ENCODE assay signal across 30 cellular contexts in genomic region chr4:123043793-123044425, GRCh38.
"Had no signal": no experiment of that assay in that cellular context is flagged by ENCODE, and none has a peak within 500 bp of the region (broad histone marks: within the 10 kb centered on the region; RNA-seq: fewer than 3 reads in every experiment).

No MANE protein-coding gene starts in this region.

- ATAC-seq: activated CD4-positive, CD25-positive, alpha-beta regulatory T cell treated with anti-CD3 and anti-CD28 coated beads, Interleukin-2, amount 50 U/mL, for 24 hours; activated CD8-positive, alpha-beta T cell treated with anti-CD3 and anti-CD28 coated beads for 36 hours; activated naive CD4-positive, alpha-beta T cell treated with anti-CD3 and anti-CD28 coated beads, Interleukin-2, amount 50 U/mL, for 72 hours; activated T-cell treated with anti-CD3 and anti-CD28 coated beads, Interleukin-2, amount 50 U/mL, for 4 hours; activated T-helper 17 cell treated with anti-CD3 and anti-CD28 coated beads, Interleukin-2, amount 50 U/mL, for 72 hours; body of pancreas; esophagus mucosa; T-helper 17 cell had no signal

- H3K27ac ChIP-seq: body of pancreas, cardiac muscle cell, colonic mucosa, WERI-Rb-1 had no signal

- H3K4me3 ChIP-seq: body of pancreas, cardiac muscle cell, colonic mucosa had no signal

- DNase-seq: activated B cell treated with CpG ODN at 0.5 μM for 24 hours; activated CD4-positive, alpha-beta T cell treated with anti-CD3 and anti-CD28 coated beads for 48 hours; activated CD4-positive, alpha-beta T cell treated with anti-CD3 and anti-CD28 coated beads, Interleukin-2, amount 50 U/mL, for 1 hour; activated CD4-positive, alpha-beta T cell treated with anti-CD3 and anti-CD28 coated beads, Interleukin-2, amount 50 U/mL, for 48 hours; activated CD8-positive, alpha-beta memory T cell treated with anti-CD3 and anti-CD28 coated beads for 24 hours; activated CD8-positive, alpha-beta T cell treated with anti-CD3 and anti-CD28 coated beads for 36 hours; activated effector memory CD4-positive, alpha-beta T cell treated with Interleukin-2 at 50 U/mL for 16 hours; activated gamma-delta T cell treated with Interleukin-2 at 50 U/mL for 16 hours; activated naive CD4-positive, alpha-beta T cell treated with Interleukin-2 at 50 U/mL for 16 hours; activated naive CD8-positive, alpha-beta T cell treated with anti-CD3 and anti-CD28 coated beads, Interleukin-2, amount 10 ng/mL, durations not matched to agents 7 days and 5 days; activated T-cell treated with anti-CD3 and anti-CD28 coated beads, Interleukin-2, amount 50 U/mL, for 4 hours; amniotic stem cell; anterior cingulate cortex; body of pancreas; central memory CD4-positive, alpha-beta T cell; cerebellar nuclear complex; colonic mucosa; effector CD8-positive, alpha-beta T cell; foreskin fibroblast; head of caudate nucleus; T-helper 1 cell; T-helper 17 cell; T1000; WERI-Rb-1 had no signal

- H3K27me3 Mint-ChIP-seq: activated B cell treated with CpG ODN at 0.5 μM for 24 hours; activated CD8-positive, alpha-beta T cell treated with anti-CD3 and anti-CD28 coated beads for 36 hours; activated naive CD8-positive, alpha-beta T cell treated with anti-CD3 and anti-CD28 coated beads, Interleukin-2, amount 10 ng/mL, durations not matched to agents 7 days and 5 days; activated T-helper 17 cell treated with anti-CD3 and anti-CD28 coated beads, Interleukin-2, amount 50 U/mL, for 72 hours; T-helper 17 cell had no signal

- H3K4me1 Mint-ChIP-seq: activated B cell treated with CpG ODN at 0.5 μM for 24 hours; activated T-helper 17 cell treated with anti-CD3 and anti-CD28 coated beads, Interleukin-2, amount 50 U/mL, for 72 hours; T-helper 17 cell had no signal

- H3K27me3 ChIP-seq: body of pancreas, cardiac muscle cell, colonic mucosa had no signal

- H3K27ac Mint-ChIP-seq: activated B cell treated with CpG ODN at 0.5 μM for 24 hours; activated CD8-positive, alpha-beta T cell treated with anti-CD3 and anti-CD28 coated beads for 36 hours; activated naive CD4-positive, alpha-beta T cell treated with anti-CD3 and anti-CD28 coated beads, Interleukin-2, amount 50 U/mL, for 72 hours; activated naive CD8-positive, alpha-beta T cell treated with anti-CD3 and anti-CD28 coated beads, Interleukin-2, amount 10 ng/mL, durations not matched to agents 7 days and 5 days; activated T-helper 17 cell treated with anti-CD3 and anti-CD28 coated beads, Interleukin-2, amount 50 U/mL, for 72 hours; T-helper 17 cell; T-helper 2 cell treated with Interferon-gamma antibody and Interleukin-4, amounts not matched to agents 5 μg/mL and 100 μg/mL, for 36 hours had no signal

- H3K9me3 ChIP-seq: body of pancreas, colonic mucosa had no signal

- H3K36me3 ChIP-seq: cardiac muscle cell, colonic mucosa, WERI-Rb-1 had no signal

- H3K4me1 ChIP-seq: body of pancreas, colonic mucosa had no signal

- H3K4me3 Mint-ChIP-seq: activated B cell treated with CpG ODN at 0.5 μM for 24 hours; activated CD8-positive, alpha-beta T cell treated with anti-CD3 and anti-CD28 coated beads for 36 hours; activated naive CD8-positive, alpha-beta T cell treated with anti-CD3 and anti-CD28 coated beads, Interleukin-2, amount 10 ng/mL, durations not matched to agents 7 days and 5 days; activated T-cell treated with anti-CD3 and anti-CD28 coated beads, Interleukin-2, amount 50 U/mL, for 4 hours; activated T-helper 17 cell treated with anti-CD3 and anti-CD28 coated beads, Interleukin-2, amount 50 U/mL, for 72 hours; T-helper 17 cell; T-helper 2 cell treated with Interferon-gamma antibody and Interleukin-4, amounts not matched to agents 5 μg/mL and 100 μg/mL, for 36 hours had no signal
